In the genomic region with DNA sequence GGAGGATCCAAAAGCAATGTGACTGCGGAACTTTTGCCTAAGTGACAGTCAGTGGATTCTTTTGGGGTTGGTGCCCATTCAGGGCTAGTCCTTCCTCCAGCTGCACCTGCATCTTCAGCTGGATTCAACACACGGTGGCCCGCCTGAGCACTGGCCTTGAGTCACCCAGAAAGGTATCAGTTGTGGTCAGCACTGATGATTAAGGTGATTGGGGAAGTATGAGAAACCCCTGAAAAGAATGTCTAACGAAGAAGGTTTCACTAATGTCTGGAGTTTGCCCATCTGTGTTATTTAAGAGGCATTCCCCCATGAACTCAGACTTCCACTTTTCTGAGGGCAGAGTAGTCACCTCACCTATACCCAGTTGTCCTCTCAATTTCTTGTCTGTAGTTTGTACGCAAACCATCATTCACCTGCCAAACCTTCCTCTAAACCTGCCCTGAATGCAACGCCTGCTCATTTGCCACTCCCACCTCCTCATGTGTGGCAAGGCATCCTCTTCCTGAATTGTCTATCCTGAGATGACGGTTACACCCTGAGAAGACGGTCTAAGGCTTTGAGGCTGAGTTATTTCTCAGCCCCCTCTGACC, we compare ENCODE assay signal across 12 cellular contexts. TPM values are rescaled to one million over a fixed set of nuclear protein-coding genes. Genes with fewer than 3 reads are reported as not detected.
DNase-seq lines count a peak whose midpoint lies in the region; ATAC-seq, FAIRE-seq and TF ChIP-seq lines count a peak whose summit lies in the region.
"Had no signal": no experiment of that assay in that cellular context is flagged by ENCODE, and none has a peak within 500 bp of the region (broad histone marks: within the 10 kb centered on the region; RNA-seq: fewer than 3 reads in every experiment).

No MANE protein-coding gene starts in this region.

- intact Hi-C loops in HepG2 (cut with micrococcal nuclease; ENCODE audit: unreplicated experiment): no loop called here
- intact Hi-C loops in uterus (cut with DNase I; ENCODE audit: low total_unique reads): no loop called here

- peaks cover 0 to 1% of the 10 kb centered on the region in 2 donors for H3K36me3 Mint-ChIP-seq in activated T-cell treated with anti-CD3 and anti-CD28 coated beads, Interleukin-2, amount 50 U/mL, for 72 hours (ENCODE audit: insufficient read depth in 2 of 2)

- in situ Hi-C loops in HepG2 (cut with HindIII; ENCODE audit: extremely low pct_ligation_motif_present, low pct_unique_long_range_greater_than_20kb): no loop called here

- H3K4me2 ChIP-seq in BLaER1 (peak overlapping the region; percentile 86), HepG2 (ENCODE audit: low read depth, low read length) (no peak overlapping the region)

- TF ChIP-seq RAD21 in HepG2 (CRISPR knock-in tag; IDR thresholded peaks at IDR 0.05): no peak

- TF ChIP-seq POLR2A in HepG2 (IDR thresholded peaks at IDR 0.05; ENCODE audit: insufficient read depth in 1 of 2, low read depth in 2 of 2, low read length in 2 of 2) (no peak), uterus (IDR thresholded peaks at IDR 0.05) (no peak)

- peak overlapping the region; percentile 48 for H3K27ac Mint-ChIP-seq in activated T-cell treated with anti-CD3 and anti-CD28 coated beads, Interleukin-2, amount 50 U/mL, for 72 hours

- no peak overlapping the region for H3K4me3 ChIP-seq in BLaER1
- H3K4me3 ChIP-seq in HepG2 (replicated peaks in 1 of 3; ENCODE audit: insufficient read depth in 1 of 3, low read depth in 2 of 3, low read length in 3 of 3): no peak overlapping the region
- no peak overlapping the region for H3K4me3 ChIP-seq in uterus

- POLR2A ChIA-PET in HepG2 (lab: Yijun Ruan, JAX): no interaction called here

- H3K27me3 ChIP-seq in BLaER1 (no peaks in the 10 kb centered on the region), HepG2 (ENCODE audit: control insufficient read depth in 1 of 2, insufficient read depth in 2 of 2, low read length in 2 of 2) (no peaks in the 10 kb centered on the region; a peak in 1 of 5 replicates), uterus (no peaks in the 10 kb centered on the region)

- peak; percentile 23 for FAIRE-seq in GM19239 (lab: Jason Lieb, UNC)
- FAIRE-seq in HepG2 (lab: Jason Lieb, UNC): no peak

- ATAC-seq in HG03139 (IDR thresholded peaks at IDR 0.05; ENCODE audit: unreplicated experiment): peak; percentile 35
- peak; percentile 31 to 35 for ATAC-seq in activated T-cell treated with anti-CD3 and anti-CD28 coated beads, Interleukin-2, amount 50 U/mL, for 72 hours (replicated peaks in 1 of 2)
- no peak for ATAC-seq in HepG2
- ATAC-seq: HCT116 had no signal

- no TSS peak for BruUV-seq in HepG2 (replicated peaks; lab: Mats Ljungman, UMichigan)

- no peaks in the 10 kb centered on the region for H3K9me3 ChIP-seq in BLaER1
- H3K9me3 ChIP-seq in HepG2 (ENCODE audit: low read length): no peaks in the 10 kb centered on the region
- H3K9me3 ChIP-seq in uterus: no peaks in the 10 kb centered on the region

- H3K36me3 ChIP-seq in BLaER1 (no peaks in the 10 kb centered on the region), HepG2 (replicated peaks in 1 of 2; ENCODE audit: control insufficient read depth in 1 of 2, insufficient read depth in 2 of 2, low read length in 2 of 2) (no peaks in the 10 kb centered on the region), uterus (no peaks in the 10 kb centered on the region)

- H4K20me1 ChIP-seq in BLaER1 (no peaks in the 10 kb centered on the region), HepG2 (ENCODE audit: insufficient read depth, low read length) (no peaks in the 10 kb centered on the region)

- H3K9ac ChIP-seq in BLaER1: no peak overlapping the region
- no peak overlapping the region for H3K9ac ChIP-seq in HepG2 (ENCODE audit: insufficient read depth, low read depth, low read length)

- peak overlapping the region; percentile 64 to 77 for H3K4me3 Mint-ChIP-seq in activated T-cell treated with anti-CD3 and anti-CD28 coated beads, Interleukin-2, amount 50 U/mL, for 72 hours

- CTCF ChIA-PET in HepG2 (lab: Yijun Ruan, JAX; ENCODE audit: low intra/inter-chr PET ratio, low total read pairs): no interaction called here

- peaks cover 100% of the 10 kb centered on the region for H3K4me1 Mint-ChIP-seq in activated T-cell treated with anti-CD3 and anti-CD28 coated beads, Interleukin-2, amount 50 U/mL, for 72 hours (ENCODE audit: low read depth)

- H3K4me1 ChIP-seq in BLaER1 (peaks cover 70% of the 10 kb centered on the region), HepG2 (ENCODE audit: insufficient read depth, low read length) (peaks cover 8% of the 10 kb centered on the region; the same call in 1 of the 2 replicates), uterus (no peaks in the 10 kb centered on the region)

- no peak for TF ChIP-seq CTCF in HepG2 (CRISPR knock-in tag; IDR thresholded peaks at IDR 0.05)
- TF ChIP-seq CTCF in uterus (IDR thresholded peaks at IDR 0.05): no peak

- H3K9me3 Mint-ChIP-seq in activated T-cell treated with anti-CD3 and anti-CD28 coated beads, Interleukin-2, amount 50 U/mL, for 72 hours: no peaks in the 10 kb centered on the region

- TF ChIP-seq EP300 in HepG2 (IDR thresholded peaks at IDR 0.05; ENCODE audit: low read depth in 2 of 2, low read length in 2 of 2) (no peak), HepG2 (CRISPR knock-in tag; IDR thresholded peaks at IDR 0.05; ENCODE audit: borderline replicate concordance) (no peak)

- WGBS in HepG2 (ENCODE audit: low lambda C conversion rate): 45% methylated on average over 8 of the region's 8 CpGs

- H3K27ac ChIP-seq in BLaER1 (peak overlapping the region; percentile 70), HepG2 (ENCODE audit: extremely low read length, insufficient read depth, low read length) (no peak overlapping the region), uterus (no peak overlapping the region)

- H2AFZ ChIP-seq in HepG2 (ENCODE audit: low read length): no peak overlapping the region

- no peaks in the 10 kb centered on the region for H3K79me2 ChIP-seq in HepG2 (ENCODE audit: insufficient read depth, low read length)

- H3K27me3 Mint-ChIP-seq in activated T-cell treated with anti-CD3 and anti-CD28 coated beads, Interleukin-2, amount 50 U/mL, for 72 hours (ENCODE audit: low read depth): no peaks in the 10 kb centered on the region

- DNase-seq in GM19239 (ENCODE audit: insufficient read length, low spot score) (no peak), NAMALWA (ENCODE audit: low spot score) (no peak), mesenteric fat pad (ENCODE audit: low spot score) (no peak), HepG2 (ENCODE audit: low spot score) (no peak), uterus (no peak)
- DNase-seq in activated T-cell treated with anti-CD3 and anti-CD28 coated beads, Interleukin-2, amount 50 U/mL, for 72 hours: peak; percentile 66 to 79

RNA-seq across cellular contexts. Expression of a gene that starts 27.2 kb away (rescaled TPM):
- 10 to 100 TPM; 31.1 to 50.7 TPM for total RNA-seq in activated T-cell treated with anti-CD3 and anti-CD28 coated beads, Interleukin-2, amount 50 U/mL, for 72 hours
- total RNA-seq in mesenteric fat pad (not detected), HepG2 (2016; rRNA removed; fragmentation: Illumina TruSeq; extraction: Trizol) (not detected in 2 replicates), uterus (not detected)
- total RNA-seq in HepG2 (2016; cell fraction: cytosol; rRNA removed; fragmentation: Illumina TruSeq; extraction: Trizol; ENCODE audit: low read depth): not detected in 2 replicates
- not detected in 2 replicates for total RNA-seq in HepG2 (2016; cell fraction: insoluble cytoplasmic fraction; rRNA removed; fragmentation: Illumina TruSeq; extraction: Trizol)
- total RNA-seq in HepG2 (2016; cell fraction: membrane; rRNA removed; fragmentation: Illumina TruSeq; extraction: Trizol): not detected in 2 replicates
- not detected in 2 replicates for total RNA-seq in HepG2 (2016; cell fraction: nucleus; rRNA removed; fragmentation: Illumina TruSeq; extraction: Trizol)
- not detected in 2 replicates for polyA plus RNA-seq in HepG2 (2011; rRNA removed)
- not detected in 2 replicates for polyA plus RNA-seq in HepG2 (2011; cell fraction: cytosol; rRNA removed)
- not detected in 2 replicates for polyA plus RNA-seq in HepG2 (2011; cell fraction: nucleus; rRNA removed)
- polyA plus RNA-seq in HepG2 (2012): not detected in 2 replicates
- not detected in 2 replicates for polyA plus RNA-seq in HepG2 (2016; cell fraction: cytosol; fragmentation: Illumina TruSeq; extraction: Trizol; ENCODE audit: low read depth)
- polyA plus RNA-seq in HepG2 (2016; cell fraction: insoluble cytoplasmic fraction; fragmentation: Illumina TruSeq; extraction: Trizol; ENCODE audit: low read depth): not detected in 2 replicates
- not detected in 2 replicates for polyA plus RNA-seq in HepG2 (2016; cell fraction: membrane; fragmentation: Illumina TruSeq; extraction: Trizol; ENCODE audit: low read depth)
- not detected in 2 replicates for polyA plus RNA-seq in HepG2 (2016; cell fraction: nucleus; fragmentation: Illumina TruSeq; extraction: Trizol; ENCODE audit: insufficient read depth, low read depth)
- polyA minus RNA-seq in HepG2 (2011; rRNA and poly(A)+ RNA removed; ENCODE audit: low replicate concordance): not detected in 2 replicates
- not detected in 2 replicates for polyA minus RNA-seq in HepG2 (2011; cell fraction: cytosol; rRNA and poly(A)+ RNA removed)
- polyA minus RNA-seq in HepG2 (2011; cell fraction: nucleus; rRNA and poly(A)+ RNA removed): not detected in 2 replicates
- total RNA-seq: myocyte, NCI-H460 had no signal

RNA-seq across cellular contexts. Expression of a gene that starts 40.3 kb away (rescaled TPM):
- total RNA-seq in activated T-cell treated with anti-CD3 and anti-CD28 coated beads, Interleukin-2, amount 50 U/mL, for 72 hours: 1 to 10 TPM; 6.2 to 8.9 TPM
- total RNA-seq in mesenteric fat pad (not detected), HepG2 (2016; rRNA removed; fragmentation: Illumina TruSeq; extraction: Trizol) (not detected in 2 replicates), uterus (not detected)
- not detected in 2 replicates for total RNA-seq in HepG2 (2016; cell fraction: cytosol; rRNA removed; fragmentation: Illumina TruSeq; extraction: Trizol; ENCODE audit: low read depth)
- not detected in 2 replicates for total RNA-seq in HepG2 (2016; cell fraction: insoluble cytoplasmic fraction; rRNA removed; fragmentation: Illumina TruSeq; extraction: Trizol)
- total RNA-seq in HepG2 (2016; cell fraction: membrane; rRNA removed; fragmentation: Illumina TruSeq; extraction: Trizol): not detected in 2 replicates
- total RNA-seq in HepG2 (2016; cell fraction: nucleus; rRNA removed; fragmentation: Illumina TruSeq; extraction: Trizol): not detected in 2 replicates
- polyA plus RNA-seq in HepG2 (2011; rRNA removed): not detected in 2 replicates
- not detected in 2 replicates for polyA plus RNA-seq in HepG2 (2011; cell fraction: cytosol; rRNA removed)
- polyA plus RNA-seq in HepG2 (2011; cell fraction: nucleus; rRNA removed): not detected in 2 replicates
- not detected in 2 replicates for polyA plus RNA-seq in HepG2 (2012)
- polyA plus RNA-seq in HepG2 (2016; cell fraction: cytosol; fragmentation: Illumina TruSeq; extraction: Trizol; ENCODE audit: low read depth): not detected in 2 replicates
- polyA plus RNA-seq in HepG2 (2016; cell fraction: insoluble cytoplasmic fraction; fragmentation: Illumina TruSeq; extraction: Trizol; ENCODE audit: low read depth): not detected in 2 replicates
- polyA plus RNA-seq in HepG2 (2016; cell fraction: membrane; fragmentation: Illumina TruSeq; extraction: Trizol; ENCODE audit: low read depth): not detected in 2 replicates
- polyA plus RNA-seq in HepG2 (2016; cell fraction: nucleus; fragmentation: Illumina TruSeq; extraction: Trizol; ENCODE audit: insufficient read depth, low read depth): not detected in 2 replicates
- not detected in 2 replicates for polyA minus RNA-seq in HepG2 (2011; rRNA and poly(A)+ RNA removed; ENCODE audit: low replicate concordance)
- not detected in 2 replicates for polyA minus RNA-seq in HepG2 (2011; cell fraction: cytosol; rRNA and poly(A)+ RNA removed)
- polyA minus RNA-seq in HepG2 (2011; cell fraction: nucleus; rRNA and poly(A)+ RNA removed): not detected in 2 replicates
- total RNA-seq: fibroblast of lung, myocyte, NCI-H460 had no signal
- polyA plus RNA-seq: fibroblast of lung had no signal

Comparison
In these comparisons a context has a peak if more than half of its experiments do, and no peak if none do; other contexts are left out.
1. DNase-seq: peak in activated T-cell treated with anti-CD3 and anti-CD28 coated beads, Interleukin-2, amount 50 U/mL, for 72 hours (2 of 2); none in GM19239 (single experiment), NAMALWA (single experiment), mesenteric fat pad (single experiment), HepG2 (single experiment) and uterus (0 of 2).
2. RNA of a gene that starts 27.2 kb away (total RNA-seq): 31.1 to 50.7 TPM in activated T-cell treated with anti-CD3 and anti-CD28 coated beads, Interleukin-2, amount 50 U/mL, for 72 hours; not detected in mesenteric fat pad (single experiment), not detected in HepG2 and not detected in uterus; every median in the first group is over 10 times any median in the second.